In genomic region chr12:63918788-63919300, GRCh38 we compare ENCODE assay signal across 10 cellular contexts.
DNase-seq lines count a peak whose midpoint lies in the region; TF ChIP-seq lines count a peak whose summit lies in the region.
"Had no signal": no experiment of that assay in that cellular context is flagged by ENCODE, and none has a peak within 500 bp of the region (broad histone marks: within the 10 kb centered on the region; RNA-seq: fewer than 3 reads in every experiment).

No MANE protein-coding gene starts in this region.

- H3K36me3 ChIP-seq in adipocyte (ENCODE audit: control insufficient read depth, insufficient read depth, low read length, severe bottlenecking) (no peaks in the 10 kb centered on the region), hepatocyte (replicated peaks; ENCODE audit: insufficient read depth, low read depth) (no peaks in the 10 kb centered on the region), vagina (no peaks in the 10 kb centered on the region)

- no peaks in the 10 kb centered on the region for H3K9me2 ChIP-seq in hepatocyte (replicated peaks; ENCODE audit: insufficient read depth)

- H3K4me2 ChIP-seq in hepatocyte, result peak overlapping the region; percentile 63

- no peaks in the 10 kb centered on the region for H3K9me3 ChIP-seq in adipocyte (ENCODE audit: control insufficient read depth, low read length)
- H3K9me3 ChIP-seq in hepatocyte (ENCODE audit: low read depth), result no peaks in the 10 kb centered on the region
- H3K9me3 ChIP-seq in vagina, result no peaks in the 10 kb centered on the region

- H3K4me1 ChIP-seq in adipocyte (ENCODE audit: control insufficient read depth, insufficient read depth, low read length) (peaks cover 56% of the 10 kb centered on the region), hepatocyte (ENCODE audit: insufficient read depth) (peaks cover 49% of the 10 kb centered on the region), vagina (peaks cover 58% of the 10 kb centered on the region)

- DNase-seq in SIG-M5 treated with dmso at 0.1 percent for 504 hours (lab: John Stamatoyannopoulos, UW; ENCODE audit: unreplicated experiment) (peak; percentile 63), SIG-M5 (lab: John Stamatoyannopoulos, UW) (no peak), adipocyte (ENCODE audit: low read depth) (peak; percentile 78), hepatocyte (ENCODE audit: low spot score) (peak; percentile 22), vagina (ENCODE audit: extremely low spot score in 2 of 2) (no peak), COLO829 (ENCODE audit: low spot score) (no peak), SHP77 (lab: John Stamatoyannopoulos, UW) (no peak), NCI-H524 (lab: John Stamatoyannopoulos, UW) (no peak)
- DNase-seq: activated T-cell treated with anti-CD3 and anti-CD28 coated beads, Interleukin-2, amount 50 U/mL, for 48 hours; stimulated activated CD4-positive, alpha-beta T cell treated with anti-CD3 and anti-CD28 coated beads, Interleukin-4, amount 100 ng/mL, for 1 hour had no signal

- no peaks in the 10 kb centered on the region for H4K20me1 ChIP-seq in hepatocyte (ENCODE audit: insufficient read depth, poor library complexity, severe bottlenecking)

- H3K4me3 ChIP-seq in adipocyte (ENCODE audit: low read length) (no peak overlapping the region), hepatocyte (no peak overlapping the region), vagina (no peak overlapping the region)

- H3K27me3 ChIP-seq in adipocyte (replicated peaks; ENCODE audit: control insufficient read depth, insufficient read depth, low read length), result no peaks in the 10 kb centered on the region
- no peaks in the 10 kb centered on the region for H3K27me3 ChIP-seq in hepatocyte
- H3K27me3 ChIP-seq in vagina, result no peaks in the 10 kb centered on the region

- H3K9ac ChIP-seq in adipocyte (ENCODE audit: low read length), result peak overlapping the region; percentile 22

- peak overlapping the region; percentile 91 for H3K27ac ChIP-seq in hepatocyte
- peak overlapping the region; percentile 68 for H3K27ac ChIP-seq in vagina

- TF ChIP-seq POLR2A in vagina (IDR thresholded peaks at IDR 0.05), result no peak

- no peak overlapping the region for H2AFZ ChIP-seq in hepatocyte

- intact Hi-C loops in vagina (cut with DNase I), result no loop called here

- TF ChIP-seq CTCF in hepatocyte (IDR thresholded peaks at IDR 0.05; ENCODE audit: poor library complexity) (no peak), vagina (IDR thresholded peaks at IDR 0.05) (no peak)

- peaks cover 63% of the 10 kb centered on the region for H3K79me2 ChIP-seq in hepatocyte

- 61% methylated on average over 6 of the region's 6 CpGs for WGBS in hepatocyte (ENCODE audit: low lambda C conversion rate, missing lambda C conversion rate)

Comparison
In these comparisons a context has a peak if more than half of its experiments do, and no peak if none do; other contexts are left out.
1. DNase-seq: peak in SIG-M5 treated with dmso at 0.1 percent for 504 hours (single experiment), adipocyte (single experiment) and hepatocyte (single experiment); none in SIG-M5 (single experiment), vagina (0 of 2), COLO829 (single experiment), SHP77 (0 of 2) and NCI-H524 (0 of 2).